1 cellular context compared by ENCODE assay signal in genomic region chr19:945401-946252, GRCh38.
TF ChIP-seq lines count a peak whose summit lies in the region.

No MANE protein-coding gene starts in this region.

TF ChIP-seq in IMR-90, 13 proteins besides CTCF, POLR2A, EP300 and RAD21:
- no peak for TF ChIP-seq FOS (IDR thresholded peaks at IDR 0.05; ENCODE audit: low read depth, low read length)
- no peak for TF ChIP-seq MXI1 (IDR thresholded peaks at IDR 0.05; ENCODE audit: borderline replicate concordance, low read depth, low read length)
- no peak for TF ChIP-seq RCOR1 (IDR thresholded peaks at IDR 0.05; ENCODE audit: insufficient replicate concordance, low read length)
- no peak for TF ChIP-seq MAFK (IDR thresholded peaks at IDR 0.05; ENCODE audit: low read depth, low read length)
- TF ChIP-seq USF2 (IDR thresholded peaks at IDR 0.05; ENCODE audit: low read depth, low read length) = no peak
- no peak for TF ChIP-seq MAZ (IDR thresholded peaks at IDR 0.05; ENCODE audit: borderline replicate concordance, low read depth, low read length)
- no peak for TF ChIP-seq SMC3 (IDR thresholded peaks at IDR 0.05; ENCODE audit: low read depth, low read length)
- no peak for TF ChIP-seq RFX5 (IDR thresholded peaks at IDR 0.05; ENCODE audit: low read depth, low read length)
- TF ChIP-seq NFE2L2 (IDR thresholded peaks at IDR 0.05; ENCODE audit: low read depth, low read length) = no peak
- no peak for TF ChIP-seq CEBPB (IDR thresholded peaks at IDR 0.05; ENCODE audit: low read depth, low read length)
- TF ChIP-seq ELK1 (IDR thresholded peaks at IDR 0.05; ENCODE audit: borderline replicate concordance, low read depth, low read length) = no peak
- TF ChIP-seq BHLHE40 (IDR thresholded peaks at IDR 0.05; ENCODE audit: low read depth, low read length) = no peak
- TF ChIP-seq CHD1 (IDR thresholded peaks at IDR 0.05; ENCODE audit: low read depth, low read length) = no peak
